27 cellular contexts compared by ENCODE assay signal in genomic region chr14:97785495-97785894, GRCh38.
"Had no signal": no experiment of that assay in that cellular context is flagged by ENCODE, and none has a peak within 500 bp of the region (broad histone marks: within the 10 kb centered on the region; RNA-seq: fewer than 3 reads in every experiment).

No MANE protein-coding gene starts in this region.

- H3K4me3 Mint-ChIP-seq: activated CD4-positive, alpha-beta memory T cell treated with anti-CD3 and anti-CD28 coated beads, Interleukin-2, amount 10 ng/mL, durations not matched to agents 7 days and 5 days; activated naive CD4-positive, alpha-beta T cell treated with anti-CD3 and anti-CD28 coated beads for 36 hours; activated T-cell treated with anti-CD3 and anti-CD28 coated beads, Interleukin-2, amount 50 U/mL, for 24 hours; brain; central memory CD8-positive, alpha-beta T cell had no signal

- H3K4me3 ChIP-seq: SK-N-MC had no signal

- ATAC-seq: activated CD4-positive, CD25-positive, alpha-beta regulatory T cell treated with anti-CD3 and anti-CD28 coated beads, Interleukin-2, amount 50 U/mL, for 24 hours; Panc1; Right ventricle myocardium inferior; T-cell had no signal

- H3K27ac Mint-ChIP-seq: activated CD4-positive, alpha-beta memory T cell treated with anti-CD3 and anti-CD28 coated beads, Interleukin-2, amount 10 ng/mL, durations not matched to agents 7 days and 5 days; activated naive CD4-positive, alpha-beta T cell treated with anti-CD3 and anti-CD28 coated beads for 36 hours; activated T-cell treated with anti-CD3 and anti-CD28 coated beads, Interleukin-2, amount 50 U/mL, for 24 hours; brain had no signal

- H3K27me3 Mint-ChIP-seq: activated CD4-positive, alpha-beta memory T cell treated with anti-CD3 and anti-CD28 coated beads, Interleukin-2, amount 10 ng/mL, durations not matched to agents 7 days and 5 days; activated T-cell treated with anti-CD3 and anti-CD28 coated beads, Interleukin-2, amount 50 U/mL, for 24 hours; central memory CD8-positive, alpha-beta T cell; T-cell had no signal

- H3K9me3 Mint-ChIP-seq: activated CD4-positive, alpha-beta memory T cell treated with anti-CD3 and anti-CD28 coated beads, Interleukin-2, amount 10 ng/mL, durations not matched to agents 7 days and 5 days; activated naive CD4-positive, alpha-beta T cell treated with anti-CD3 and anti-CD28 coated beads for 36 hours; activated T-cell treated with anti-CD3 and anti-CD28 coated beads, Interleukin-2, amount 50 U/mL, for 24 hours; central memory CD8-positive, alpha-beta T cell; T-cell had no signal

- DNase-seq: activated CD4-positive, alpha-beta memory T cell treated with anti-CD3 and anti-CD28 coated beads, Interleukin-2, amount 10 ng/mL, durations not matched to agents 7 days and 5 days; activated CD4-positive, alpha-beta T cell treated with anti-CD3 and anti-CD28 coated beads for 48 hours; activated CD8-positive, alpha-beta memory T cell treated with anti-CD3 and anti-CD28 coated beads, Interleukin-2, amount 50 U/mL, for 48 hours; activated effector memory CD4-positive, alpha-beta T cell treated with anti-CD3 and anti-CD28 coated beads, Interleukin-2, amount 50 U/mL, for 16 hours; activated naive CD4-positive, alpha-beta T cell treated with anti-CD3 and anti-CD28 coated beads for 36 hours; activated T-cell treated with anti-CD3 and anti-CD28 coated beads, Interleukin-2, amount 50 U/mL, for 24 hours; amygdala; cortex of kidney; KBM-7; NCI-H1092; NCI-H1417; NCI-H1930; NCI-H2171; NCI-H226; NCI-H510A; NCI-H526 treated with DMSO at 0.1 percent for 48 hours; NCI-H82; NK-92 treated with Interleukin-12 subunit alpha and Interleukin-12 subunit beta, amount 100 ng/mL, for 24 hours; OCI-M1; RPMI8226; T-cell had no signal

- H3K36me3 Mint-ChIP-seq: brain, T-cell had no signal

- H3K4me1 Mint-ChIP-seq: brain had no signal

- H3K27ac ChIP-seq: SK-N-MC had no signal
